8 cellular contexts compared by ENCODE assay signal in genomic region chr5:88833371-88834107, GRCh38. TPM values are rescaled to one million over a fixed set of nuclear protein-coding genes. Genes with fewer than 3 reads are reported as not detected.
DNase-seq lines count a peak whose midpoint lies in the region; ATAC-seq, FAIRE-seq and TF ChIP-seq lines count a peak whose summit lies in the region.

No MANE protein-coding gene starts in this region.

- peaks cover 39% of the 10 kb centered on the region for H3K4me1 Mint-ChIP-seq in activated CD4-positive, alpha-beta T cell treated with anti-CD3 and anti-CD28 coated beads for 36 hours

- no peak for FAIRE-seq in HTR-8/SVneo (lab: Jason Lieb, UNC)

- no peaks in the 10 kb centered on the region for H3K36me3 Mint-ChIP-seq in activated CD4-positive, alpha-beta T cell treated with anti-CD3 and anti-CD28 coated beads for 36 hours (ENCODE audit: low read depth)

- H3K9me3 Mint-ChIP-seq in activated CD4-positive, alpha-beta T cell treated with anti-CD3 and anti-CD28 coated beads for 36 hours (ENCODE audit: low read depth) = no peaks in the 10 kb centered on the region

- CTCF ChIA-PET in activated CD4-positive, alpha-beta T cell treated with anti-CD3 and anti-CD28 coated beads for 36 hours (lab: Charles Lee) = interaction anchor here (1.0 to 1.1 kb wide), 2 partner anchors 9 to 15 kb away, joined by 3 to 4 read pairs; no protein-coding TSS in a partner anchor

- POLR2A ChIA-PET in activated CD4-positive, alpha-beta T cell treated with anti-CD3 and anti-CD28 coated beads for 36 hours (lab: Charles Lee) = no interaction called here

- peaks cover 22% of the 10 kb centered on the region for H3K27me3 Mint-ChIP-seq in activated CD4-positive, alpha-beta T cell treated with anti-CD3 and anti-CD28 coated beads for 36 hours

- DNase-seq in activated CD4-positive, alpha-beta T cell treated with anti-CD3 and anti-CD28 coated beads for 36 hours = peak; percentile 82
- DNase-seq in fibroblast of villous mesenchyme (ENCODE audit: low read depth) (peak; percentile 60), HTR-8/SVneo (ENCODE audit: insufficient read length, low spot score) (no peak), NCI-H526 (lab: John Stamatoyannopoulos, UW) (no peak)
- peak; percentile 18 for DNase-seq in stimulated activated CD4-positive, alpha-beta T cell treated with anti-CD3 and anti-CD28 coated beads, Interleukin-12 subunit alpha, Interleukin-12 subunit beta, amount 100 ng/mL, for 4 hours

- no peak overlapping the region for H3K4me3 ChIP-seq in fibroblast of villous mesenchyme (ENCODE audit: low read depth, low read length)

- intact Hi-C loops in activated CD4-positive, alpha-beta T cell treated with anti-CD3 and anti-CD28 coated beads for 36 hours (cut with DNase I, micrococcal nuclease) = loop anchor here (1.0 kb wide), 1 partner anchor 12 kb away; no protein-coding TSS in a partner anchor

- H3K4me3 Mint-ChIP-seq in activated CD4-positive, alpha-beta T cell treated with anti-CD3 and anti-CD28 coated beads for 36 hours = no peak overlapping the region

- no peak overlapping the region for H3K27ac Mint-ChIP-seq in activated CD4-positive, alpha-beta T cell treated with anti-CD3 and anti-CD28 coated beads for 36 hours

- ATAC-seq in GM18858 (IDR thresholded peaks at IDR 0.05; ENCODE audit: unreplicated experiment) (peak; percentile 40), HG02798 (IDR thresholded peaks at IDR 0.05; ENCODE audit: poor library complexity, unreplicated experiment) (peak; percentile 44), HG03025 (IDR thresholded peaks at IDR 0.05; ENCODE audit: low FRiP score, unreplicated experiment) (no peak)
- ATAC-seq in activated CD4-positive, alpha-beta T cell treated with anti-CD3 and anti-CD28 coated beads for 36 hours = peak; percentile 96

- TF ChIP-seq CTCF in fibroblast of villous mesenchyme (IDR thresholded peaks at IDR 0.05; ENCODE audit: insufficient read depth, low read depth, low read length) = no peak

RNA-seq across cellular contexts. Expression of gene MEF2C, which starts 49.4 kb away (rescaled TPM):
- total RNA-seq in activated CD4-positive, alpha-beta T cell treated with anti-CD3 and anti-CD28 coated beads for 36 hours = under 1 TPM; 0.07 to 0.12 TPM
- 8.1 and 16.0 TPM in 2 replicates for total RNA-seq in fibroblast of villous mesenchyme

Comparison
In these comparisons a context has a peak if more than half of its experiments do, and no peak if none do; other contexts are left out.
1. DNase-seq: peak in activated CD4-positive, alpha-beta T cell treated with anti-CD3 and anti-CD28 coated beads for 36 hours (single experiment), fibroblast of villous mesenchyme (single experiment) and stimulated activated CD4-positive, alpha-beta T cell treated with anti-CD3 and anti-CD28 coated beads, Interleukin-12 subunit alpha, Interleukin-12 subunit beta, amount 100 ng/mL, for 4 hours (single experiment); none in HTR-8/SVneo (single experiment) and NCI-H526 (0 of 2).